Comparison of ENCODE assay signal across 19 cellular contexts in the genomic region with DNA sequence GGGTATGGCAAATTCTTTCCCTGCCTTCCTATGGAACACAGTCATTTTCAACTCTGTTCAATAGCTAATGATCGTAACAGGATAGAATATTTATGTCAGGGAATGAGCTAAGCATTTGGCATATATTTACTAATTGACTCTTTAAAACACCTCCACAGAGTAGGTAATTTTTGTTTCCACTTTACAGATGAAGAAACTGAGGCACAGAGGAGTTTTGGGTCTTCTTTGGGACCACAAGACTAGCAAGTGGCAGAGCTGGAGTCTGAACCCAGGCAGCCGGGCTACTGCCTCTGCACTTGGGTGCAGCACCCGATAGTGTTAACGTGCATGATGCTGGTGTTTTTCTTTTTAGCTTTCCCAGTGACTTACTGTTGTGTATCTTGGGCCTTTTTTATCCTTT.
"Had no signal": no experiment of that assay in that cellular context is flagged by ENCODE, and none has a peak within 500 bp of the region (broad histone marks: within the 10 kb centered on the region; RNA-seq: fewer than 3 reads in every experiment).

No MANE protein-coding gene starts in this region.

- H3K9me3 ChIP-seq: colonic mucosa, mucosa of descending colon had no signal

- H3K36me3 Mint-ChIP-seq: mesothelial cell of epicardium had no signal

- DNase-seq: colonic mucosa; cortex of kidney; effector CD4-positive, alpha-beta T cell; effector memory CD4-positive, alpha-beta T cell; foreskin keratinocyte; heart left ventricle; hypothalamus; left cardiac atrium; left lung; left ventricle myocardium superior; lower lobe of right lung; mesenchymal stem cell; mucosa of descending colon; naive B cell had no signal

- H3K36me3 ChIP-seq: colonic mucosa, esophagus muscularis mucosa, gastroesophageal sphincter, heart left ventricle, left lung, lower lobe of right lung had no signal

- H2AFZ ChIP-seq: hepatocyte had no signal

- H3K27ac Mint-ChIP-seq: dendritic cell treated with granulocyte-macrophage colony-stimulating factor and Interleukin-4, amounts not matched to agents 40 ng/mL and 50 ng/mL, for 4 days; mesothelial cell of epicardium; naive B cell had no signal

- H3K27me3 ChIP-seq: colonic mucosa, esophagus muscularis mucosa, foreskin keratinocyte, gastroesophageal sphincter, heart left ventricle, hepatocyte, left lung had no signal

- H3K27me3 Mint-ChIP-seq: dendritic cell treated with granulocyte-macrophage colony-stimulating factor and Interleukin-4, amounts not matched to agents 40 ng/mL and 50 ng/mL, for 4 days had no signal

- H3K4me3 Mint-ChIP-seq: dendritic cell treated with granulocyte-macrophage colony-stimulating factor and Interleukin-4, amounts not matched to agents 40 ng/mL and 50 ng/mL, for 4 days; mesothelial cell of epicardium; naive B cell had no signal

- H3K27ac ChIP-seq: colonic mucosa, esophagus muscularis mucosa, foreskin keratinocyte, gastroesophageal sphincter, hepatocyte, left lung, lower lobe of right lung had no signal

- H3K4me2 ChIP-seq: hepatocyte had no signal

- H3K4me1 ChIP-seq: colonic mucosa, foreskin keratinocyte, gastroesophageal sphincter had no signal

- ATAC-seq: foreskin keratinocyte, gastroesophageal sphincter, heart left ventricle, left cardiac atrium, left lung, left ventricle myocardium superior, lower lobe of right lung, mucosa of descending colon had no signal

- H3K4me1 Mint-ChIP-seq: mesothelial cell of epicardium, naive B cell had no signal

- H3K4me3 ChIP-seq: colonic mucosa, esophagus muscularis mucosa, gastroesophageal sphincter, heart left ventricle, hepatocyte, left lung, lower lobe of right lung, mucosa of descending colon had no signal
